ENCODE assay signal across 20 cellular contexts in genomic region chr20:54524849-54525248, GRCh38. TPM values are rescaled to one million over a fixed set of nuclear protein-coding genes. Genes with fewer than 3 reads are reported as not detected.
"Had no signal": no experiment of that assay in that cellular context is flagged by ENCODE, and none has a peak within 500 bp of the region (broad histone marks: within the 10 kb centered on the region; RNA-seq: fewer than 3 reads in every experiment).

No MANE protein-coding gene starts in this region.

- DNase-seq: activated CD4-positive, alpha-beta memory T cell treated with anti-CD3 and anti-CD28 coated beads for 36 hours; activated CD4-positive, alpha-beta T cell treated with anti-CD3 and anti-CD28 coated beads, Interleukin-2, amount 10 ng/mL, durations not matched to agents 24 days and 14 days; activated CD4-positive, CD25-positive, alpha-beta regulatory T cell treated with anti-CD3 and anti-CD28 coated beads, Interleukin-2, amount 50 U/mL, for 72 hours; activated CD8-positive, alpha-beta memory T cell treated with anti-CD3 and anti-CD28 coated beads, Interleukin-2, amount 50 U/mL, for 4 hours; activated effector memory CD4-positive, alpha-beta T cell treated with anti-CD3 and anti-CD28 coated beads, Interleukin-2, amount 50 U/mL, for 16 hours; activated naive CD4-positive, alpha-beta T cell treated with anti-CD3 and anti-CD28 coated beads, Interleukin-2, amount 10 ng/mL, durations not matched to agents 7 days and 5 days; activated T-cell treated with anti-CD3 and anti-CD28 coated beads, Interleukin-2, amount 50 U/mL, for 1 hour; amniotic stem cell; central memory CD4-positive, alpha-beta T cell; head of caudate nucleus; natural killer cell; sigmoid colon; stimulated activated CD4-positive, alpha-beta T cell treated with anti-CD3 and anti-CD28 coated beads, Interleukin-15, amount 100 ng/mL, for 24 hours; stimulated activated CD4-positive, alpha-beta T cell treated with anti-CD3 and anti-CD28 coated beads, Interleukin-2, amount 100 ng/mL, for 24 hours; stimulated activated naive CD4-positive, alpha-beta T cell; T-helper 9 cell; tibial artery had no signal

- H3K36me3 ChIP-seq: sigmoid colon, suprapubic skin, tibial artery had no signal

- H3K4me3 ChIP-seq: sigmoid colon, suprapubic skin, tibial artery had no signal

- ATAC-seq: natural killer cell had no signal

- H3K27me3 ChIP-seq: sigmoid colon, suprapubic skin, tibial artery had no signal

- H3K27ac Mint-ChIP-seq: activated CD4-positive, alpha-beta memory T cell treated with anti-CD3 and anti-CD28 coated beads for 36 hours; activated CD4-positive, alpha-beta T cell treated with anti-CD3 and anti-CD28 coated beads, Interleukin-2, amount 10 ng/mL, durations not matched to agents 24 days and 14 days; activated naive CD4-positive, alpha-beta T cell treated with anti-CD3 and anti-CD28 coated beads, Interleukin-2, amount 10 ng/mL, durations not matched to agents 7 days and 5 days; activated T-helper 1 cell treated with anti-CD3 and anti-CD28 coated beads, Interleukin-12 subunit alpha, Interleukin-12 subunit beta, Interleukin-2, Interleukin-4 antibody, amounts not matched to agents 30 ng/mL and 10 ng/mL and 1 ng/mL, durations not matched to agents 14 hours and 24 hours and 36 hours; natural killer cell; T-helper 1 cell treated with Interleukin-12 subunit alpha and Interleukin-12 subunit beta and Interleukin-4 antibody, amounts not matched to agents 30 μg/mL and 1 μg/mL, for 36 hours had no signal

- H3K36me3 Mint-ChIP-seq: activated CD4-positive, alpha-beta memory T cell treated with anti-CD3 and anti-CD28 coated beads for 36 hours; activated naive CD4-positive, alpha-beta T cell treated with anti-CD3 and anti-CD28 coated beads, Interleukin-2, amount 10 ng/mL, durations not matched to agents 7 days and 5 days; natural killer cell had no signal

- H3K9me3 Mint-ChIP-seq: activated CD4-positive, alpha-beta T cell treated with anti-CD3 and anti-CD28 coated beads, Interleukin-2, amount 10 ng/mL, durations not matched to agents 24 days and 14 days; activated naive CD4-positive, alpha-beta T cell treated with anti-CD3 and anti-CD28 coated beads, Interleukin-2, amount 10 ng/mL, durations not matched to agents 7 days and 5 days; activated T-helper 1 cell treated with anti-CD3 and anti-CD28 coated beads, Interleukin-12 subunit alpha, Interleukin-12 subunit beta, Interleukin-2, Interleukin-4 antibody, amounts not matched to agents 30 ng/mL and 10 ng/mL and 1 ng/mL, durations not matched to agents 14 hours and 24 hours and 36 hours; T-helper 1 cell treated with Interleukin-12 subunit alpha and Interleukin-12 subunit beta and Interleukin-4 antibody, amounts not matched to agents 30 μg/mL and 1 μg/mL, for 36 hours had no signal

- H3K27me3 Mint-ChIP-seq: activated CD4-positive, alpha-beta T cell treated with anti-CD3 and anti-CD28 coated beads, Interleukin-2, amount 10 ng/mL, durations not matched to agents 24 days and 14 days; activated naive CD4-positive, alpha-beta T cell treated with anti-CD3 and anti-CD28 coated beads, Interleukin-2, amount 10 ng/mL, durations not matched to agents 7 days and 5 days had no signal

- H3K4me3 Mint-ChIP-seq: activated CD4-positive, alpha-beta memory T cell treated with anti-CD3 and anti-CD28 coated beads for 36 hours; activated CD4-positive, alpha-beta T cell treated with anti-CD3 and anti-CD28 coated beads, Interleukin-2, amount 10 ng/mL, durations not matched to agents 24 days and 14 days; activated naive CD4-positive, alpha-beta T cell treated with anti-CD3 and anti-CD28 coated beads, Interleukin-2, amount 10 ng/mL, durations not matched to agents 7 days and 5 days; activated T-helper 1 cell treated with anti-CD3 and anti-CD28 coated beads, Interleukin-12 subunit alpha, Interleukin-12 subunit beta, Interleukin-2, Interleukin-4 antibody, amounts not matched to agents 30 ng/mL and 10 ng/mL and 1 ng/mL, durations not matched to agents 14 hours and 24 hours and 36 hours; natural killer cell; T-helper 1 cell treated with Interleukin-12 subunit alpha and Interleukin-12 subunit beta and Interleukin-4 antibody, amounts not matched to agents 30 μg/mL and 1 μg/mL, for 36 hours had no signal

- H3K9me3 ChIP-seq: suprapubic skin, tibial artery had no signal

- H3K4me1 ChIP-seq: sigmoid colon, suprapubic skin, tibial artery had no signal

- H3K4me1 Mint-ChIP-seq: activated CD4-positive, alpha-beta T cell treated with anti-CD3 and anti-CD28 coated beads, Interleukin-2, amount 10 ng/mL, durations not matched to agents 24 days and 14 days; activated naive CD4-positive, alpha-beta T cell treated with anti-CD3 and anti-CD28 coated beads, Interleukin-2, amount 10 ng/mL, durations not matched to agents 7 days and 5 days; natural killer cell had no signal

- H3K27ac ChIP-seq: sigmoid colon, suprapubic skin, tibial artery had no signal

RNA-seq across cellular contexts. Expression of gene DOK5, which starts 49.5 kb away (rescaled TPM):
- total RNA-seq: natural killer cell had no signal
